33 cellular contexts compared by ENCODE assay signal in genomic region chr3:30805695-30806094, GRCh38.
A peak's percentile ranks its signal among the peaks of the same experiment; 100 is the strongest.
DNase-seq lines count a peak whose midpoint lies in the region; ATAC-seq, FAIRE-seq and TF ChIP-seq lines count a peak whose summit lies in the region.
"Had no signal": no experiment of that assay in that cellular context is flagged by ENCODE, and none has a peak within 500 bp of the region (broad histone marks: within the 10 kb centered on the region; RNA-seq: fewer than 3 reads in every experiment).

No MANE protein-coding gene starts in this region.

- TF ChIP-seq RAD21 in HepG2 (CRISPR knock-in tag; IDR thresholded peaks at IDR 0.05) (no peak), K562 (CRISPR knock-in tag; conservative IDR thresholded peaks at IDR 0.05 in 1 of 2, IDR thresholded peaks at IDR 0.05 in 1 of 2) (no peak)

- BruUV-seq in HepG2 (replicated peaks; lab: Mats Ljungman, UMichigan) = no TSS peak
- BruUV-seq in K562 (replicated peaks; lab: Mats Ljungman, UMichigan) = no TSS peak

- H3K36me3 ChIP-seq in HepG2 (replicated peaks in 1 of 2; ENCODE audit: control insufficient read depth in 1 of 2, insufficient read depth in 2 of 2, low read length in 2 of 2) (no peaks in the 10 kb centered on the region), right lobe of liver (no peaks in the 10 kb centered on the region), K562 (ENCODE audit: control insufficient read depth, insufficient read depth, low read length) (no peaks in the 10 kb centered on the region), kidney (ENCODE audit: control insufficient read depth in 1 of 2, insufficient read depth in 2 of 2, low read length in 2 of 2) (no peaks in the 10 kb centered on the region)
- H3K36me3 ChIP-seq: BE2C; BLaER1; BLaER1 treated with 17β-estradiol and CSF1 and Interleukin-3, amounts not matched to agents 10 nM and 100 nM had no signal

- H3K9me1 ChIP-seq in K562 (ENCODE audit: control insufficient read depth, insufficient read depth, low read length) = no peaks in the 10 kb centered on the region

- no peak for FAIRE-seq in HepG2 (lab: Jason Lieb, UNC)
- no peak for FAIRE-seq in K562 (lab: Jason Lieb, UNC)
- FAIRE-seq in kidney (lab: Jason Lieb, UNC) = no peak
- FAIRE-seq: A204.1, A549, D721Med had no signal

- ATAC-seq in HepG2 (no peak), right lobe of liver (no peak), K562 (no peak), HG02571 (IDR thresholded peaks at IDR 0.05; ENCODE audit: unreplicated experiment) (no peak)
- ATAC-seq: A549; CD8-positive, alpha-beta T cell had no signal

- WGBS in HepG2 (ENCODE audit: low lambda C conversion rate) = 55% methylated on average over 6 of the region's 6 CpGs
- 87% methylated on average over 6 of the region's 6 CpGs for WGBS in right lobe of liver (ENCODE audit: insufficient coverage, low coverage, low lambda C conversion rate, missing lambda C conversion rate)
- 0% methylated on average over 6 of the region's 6 CpGs for WGBS in K562 (ENCODE audit: insufficient coverage, low coverage, missing lambda C conversion rate)

- DNase-seq in HepG2 (ENCODE audit: low spot score) (no peak), right lobe of liver (no peak), K562 (ENCODE audit: extremely low read depth in 1 of 4, low spot score in 3 of 4) (no peak), kidney (peak; percentile 30), dorsolateral prefrontal cortex (no peak)
- DNase-seq: 8988T; ACHN; AML-193; BE2C; C1 segment of cervical spinal cord; Caco-2; Calu3; CD4-positive, alpha-beta memory T cell; CD4-positive, alpha-beta T cell; CD4-positive, CD25-positive, alpha-beta regulatory T cell; CD8-positive, alpha-beta memory T cell; CD8-positive, alpha-beta T cell; COR-L47; DMS 273 treated with DMSO at 0.1 percent for 48 hours; DMS153; DMS53; DMS79; DMS79 treated with DMSO at 0.1 percent for 48 hours; DND-41; EL had no signal

- H3K4me2 ChIP-seq in HepG2 (ENCODE audit: low read depth, low read length) (no peak overlapping the region), K562 (ENCODE audit: insufficient read depth, low read length) (no peak overlapping the region)
- H3K4me2 ChIP-seq: A549; BLaER1; BLaER1 treated with 17β-estradiol and CSF1 and Interleukin-3, amounts not matched to agents 10 nM and 100 nM had no signal

- no peaks in the 10 kb centered on the region for H3K4me1 ChIP-seq in HepG2 (ENCODE audit: insufficient read depth, low read length)
- no peaks in the 10 kb centered on the region for H3K4me1 ChIP-seq in right lobe of liver
- H3K4me1 ChIP-seq in K562 (replicated peaks in 1 of 2; ENCODE audit: control insufficient read depth in 2 of 2, insufficient read depth in 2 of 2, low read length in 2 of 2) = no peaks in the 10 kb centered on the region
- H3K4me1 ChIP-seq in kidney (ENCODE audit: control insufficient read depth in 1 of 2, insufficient read depth in 1 of 2, low read depth in 1 of 2, low read length in 2 of 2) = no peaks in the 10 kb centered on the region
- H3K4me1 ChIP-seq: A549; BE2C; BLaER1; BLaER1 treated with 17β-estradiol and CSF1 and Interleukin-3, amounts not matched to agents 10 nM and 100 nM; Caco-2 had no signal

- CTCF ChIA-PET in HepG2 (lab: Yijun Ruan, JAX; ENCODE audit: low intra/inter-chr PET ratio, low total read pairs) (no interaction called here), K562 (lab: Yijun Ruan, JAX; ENCODE audit: low intra/inter-chr PET ratio) (no interaction called here)

- H3K79me2 ChIP-seq in HepG2 (ENCODE audit: insufficient read depth, low read length) = no peaks in the 10 kb centered on the region
- H3K79me2 ChIP-seq in K562 (ENCODE audit: control insufficient read depth, insufficient read depth, low read length) = no peaks in the 10 kb centered on the region

- H4K20me1 ChIP-seq in HepG2 (ENCODE audit: insufficient read depth, low read length) = no peaks in the 10 kb centered on the region
- H4K20me1 ChIP-seq in K562 (replicated peaks; ENCODE audit: control insufficient read depth, insufficient read depth, low read length) = no peaks in the 10 kb centered on the region
- H4K20me1 ChIP-seq: BLaER1; BLaER1 treated with 17β-estradiol and CSF1 and Interleukin-3, amounts not matched to agents 10 nM and 100 nM had no signal

- H3K4me3 ChIP-seq in HepG2 (replicated peaks in 1 of 3; ENCODE audit: insufficient read depth in 1 of 3, low read depth in 2 of 3, low read length in 3 of 3) (no peak overlapping the region), right lobe of liver (no peak overlapping the region), K562 (no peak overlapping the region), kidney (ENCODE audit: low read length in 2 of 2) (no peak overlapping the region), dorsolateral prefrontal cortex (no peak overlapping the region)
- H3K4me3 ChIP-seq: A549; BLaER1; BLaER1 treated with 17β-estradiol and CSF1 and Interleukin-3, amounts not matched to agents 10 nM and 100 nM had no signal

- H3K9me3 ChIP-seq in HepG2 (ENCODE audit: low read length) (no peaks in the 10 kb centered on the region), right lobe of liver (no peaks in the 10 kb centered on the region), K562 (replicated peaks; ENCODE audit: control insufficient read depth, insufficient read depth, low read depth, low read length) (peaks cover 4% of the 10 kb centered on the region; the same call in 1 of the 2 replicates), kidney (ENCODE audit: control insufficient read depth in 1 of 2, low read length in 2 of 2) (no peaks in the 10 kb centered on the region)
- H3K9me3 ChIP-seq: A549; BE2C; BLaER1; BLaER1 treated with 17β-estradiol and CSF1 and Interleukin-3, amounts not matched to agents 10 nM and 100 nM; Caco-2 had no signal

- POLR2A ChIA-PET in HepG2 (lab: Yijun Ruan, JAX) = no interaction called here
- POLR2A ChIA-PET in K562 (lab: Yijun Ruan, JAX) = no interaction called here

- intact Hi-C loops in HepG2 (cut with micrococcal nuclease; ENCODE audit: unreplicated experiment) = no loop called here
- intact Hi-C loops in right lobe of liver (cut with DNase I) = no loop called here
- intact Hi-C loops in K562 (cut with micrococcal nuclease) = no loop called here
- intact Hi-C loops in kidney (cut with DNase I) = no loop called here
- intact Hi-C loops in dorsolateral prefrontal cortex (cut with DNase I) = no loop called here

- in situ Hi-C loops in HepG2 (cut with HindIII; ENCODE audit: extremely low pct_ligation_motif_present, low pct_unique_long_range_greater_than_20kb) = no loop called here
- in situ Hi-C loops in K562 (cut with MboI) = no loop called here

- TF ChIP-seq EP300 in HepG2 (IDR thresholded peaks at IDR 0.05; ENCODE audit: low read depth in 2 of 2, low read length in 2 of 2) = no peak
- TF ChIP-seq EP300 in HepG2 (CRISPR knock-in tag; IDR thresholded peaks at IDR 0.05; ENCODE audit: borderline replicate concordance) = no peak
- TF ChIP-seq EP300 in K562 (IDR thresholded peaks at IDR 0.05; ENCODE audit: low read length) = no peak

- TF ChIP-seq CTCF in HepG2 (CRISPR knock-in tag; IDR thresholded peaks at IDR 0.05) (no peak), right lobe of liver (IDR thresholded peaks at IDR 0.05) (no peak), K562 (IDR thresholded peaks at IDR 0.05 in 2 of 3, conservative IDR thresholded peaks at IDR 0.05 in 1 of 3; ENCODE audit: insufficient read depth in 2 of 3, low read depth in 1 of 3, low read length in 3 of 3) (no peak), kidney (IDR thresholded peaks at IDR 0.05; ENCODE audit: borderline replicate concordance, extremely low read depth, insufficient read depth) (no peak), dorsolateral prefrontal cortex (IDR thresholded peaks at IDR 0.05 in 54 of 56, conservative IDR thresholded peaks at IDR 0.05 in 2 of 56; ENCODE audit: low read depth in 1 of 56, partially characterized antibody in 56 of 56) (no peak)

- H3K27ac ChIP-seq in HepG2 (ENCODE audit: extremely low read length, insufficient read depth, low read length) = no peak overlapping the region
- no peak overlapping the region for H3K27ac ChIP-seq in right lobe of liver
- H3K27ac ChIP-seq in K562 (ENCODE audit: extremely low read depth, low read depth, low read length) = no peak overlapping the region
- no peak overlapping the region for H3K27ac ChIP-seq in kidney (ENCODE audit: low read depth in 2 of 2, low read length in 2 of 2)
- no peak overlapping the region for H3K27ac ChIP-seq in dorsolateral prefrontal cortex
- H3K27ac ChIP-seq: 22Rv1; A549; BLaER1; BLaER1 treated with 17β-estradiol and CSF1 and Interleukin-3, amounts not matched to agents 10 nM and 100 nM; C4-2B had no signal

- no peak for TF ChIP-seq POLR2A in HepG2 (IDR thresholded peaks at IDR 0.05; ENCODE audit: insufficient read depth in 1 of 2, low read depth in 2 of 2, low read length in 2 of 2)
- TF ChIP-seq POLR2A in right lobe of liver (IDR thresholded peaks at IDR 0.05) = no peak
- no peak for TF ChIP-seq POLR2A in K562 (conservative IDR thresholded peaks at IDR 0.05)

- H2AFZ ChIP-seq in HepG2 (ENCODE audit: low read length) (no peak overlapping the region), K562 (ENCODE audit: low read depth, low read length) (no peak overlapping the region)

- H3K27me3 ChIP-seq in HepG2 (ENCODE audit: control insufficient read depth in 1 of 2, insufficient read depth in 2 of 2, low read length in 2 of 2) (no peaks in the 10 kb centered on the region; a peak in 2 of 5 replicates), right lobe of liver (no peaks in the 10 kb centered on the region), K562 (ENCODE audit: control insufficient read depth in 2 of 2, insufficient read depth in 2 of 2, low read length in 2 of 2) (no peaks in the 10 kb centered on the region), dorsolateral prefrontal cortex (peaks cover 0 to 9% (median 0%) of the 10 kb centered on the region in 45 donors)
- H3K27me3 ChIP-seq: BE2C; BLaER1; BLaER1 treated with 17β-estradiol and CSF1 and Interleukin-3, amounts not matched to agents 10 nM and 100 nM had no signal

- H3K9ac ChIP-seq in HepG2 (ENCODE audit: insufficient read depth, low read depth, low read length) = no peak overlapping the region
- no peak overlapping the region for H3K9ac ChIP-seq in K562 (ENCODE audit: insufficient read depth in 1 of 2, low read depth in 2 of 2, low read length in 2 of 2)
- H3K9ac ChIP-seq in kidney (ENCODE audit: low read length in 2 of 2) = no peak overlapping the region
- H3K9ac ChIP-seq: BLaER1; BLaER1 treated with 17β-estradiol and CSF1 and Interleukin-3, amounts not matched to agents 10 nM and 100 nM had no signal

TF ChIP-seq in K562, 482 proteins besides CTCF, POLR2A, EP300 and RAD21 (continues in another document):
- TF ChIP-seq TFE3 (CRISPR knock-in tag; IDR thresholded peaks at IDR 0.05) = peak; percentile 89

Comparison
In these comparisons a context has a peak if more than half of its experiments do, and no peak if none do; other contexts are left out.
1. Of the 241 proteins assayed by ChIP-seq in both HepG2 and K562: peak only in HepG2: RAD51; only in K562: TFE3; in both: none; in neither: 238; mixed calls (peak in some experiments, not most) for 1.